Comparison of ENCODE assay signal across 7 cellular contexts in genomic region chr19:663682-664117, GRCh38. TPM values are rescaled to one million over a fixed set of nuclear protein-coding genes. Genes with fewer than 3 reads are reported as not detected.
DNase-seq lines count a peak whose midpoint lies in the region; ATAC-seq and TF ChIP-seq lines count a peak whose summit lies in the region.
"Had no signal": no experiment of that assay in that cellular context is flagged by ENCODE, and none has a peak within 500 bp of the region (broad histone marks: within the 10 kb centered on the region; RNA-seq: fewer than 3 reads in every experiment).

No MANE protein-coding gene starts in this region.

- H3K4me1 ChIP-seq in Caco-2, result peaks cover 33% of the 10 kb centered on the region

- H3K27ac Mint-ChIP-seq in Caco-2 (ENCODE audit: unreplicated experiment), result peak overlapping the region; percentile 52
- H3K27ac Mint-ChIP-seq in activated naive CD8-positive, alpha-beta T cell, result peak overlapping the region; percentile 84
- H3K27ac Mint-ChIP-seq in mesothelial cell of epicardium, result peak overlapping the region; percentile 92

- TF ChIP-seq CTCF in Caco-2 (IDR thresholded peaks at IDR 0.05; ENCODE audit: insufficient read depth in 1 of 2, low read depth in 1 of 2, low read length in 1 of 2, severe bottlenecking in 1 of 2, unreplicated experiment in 1 of 2), result no peak
- no peak for TF ChIP-seq CTCF in mesothelial cell of epicardium (IDR thresholded peaks at IDR 0.05; ENCODE audit: unreplicated experiment)

- CTCF ChIA-PET in Caco-2 (lab: Charles Lee), result interaction anchor here (0.6 to 1.3 kb wide), 2 partner anchors 17 to 71 kb away, joined by 4 to 8 read pairs; no protein-coding TSS in a partner anchor

- H3K4me3 ChIP-seq in Caco-2 (ENCODE audit: low read depth, low read length), result peak overlapping the region; percentile 96

- peaks cover 1% of the 10 kb centered on the region; the same call in 1 of the 2 replicates for H3K36me3 ChIP-seq in Caco-2 (ENCODE audit: control insufficient read depth, insufficient read depth, low read length)

- no peak for ATAC-seq in HG02610 (IDR thresholded peaks at IDR 0.05; ENCODE audit: unreplicated experiment)

- TSS peak; percentile 45 for BruUV-seq in Caco-2 (replicated peaks; lab: Mats Ljungman, UMichigan)

- H3K4me1 Mint-ChIP-seq in Caco-2 (ENCODE audit: low read depth, unreplicated experiment) (no peaks in the 10 kb centered on the region), mesothelial cell of epicardium (peaks cover 28% of the 10 kb centered on the region)
- H3K4me1 Mint-ChIP-seq in activated naive CD8-positive, alpha-beta T cell (ENCODE audit: low read depth), result peaks cover 24% of the 10 kb centered on the region

- POLR2A ChIA-PET in Caco-2 (lab: Charles Lee), result interaction anchor here (1.1 to 1.4 kb wide), 3 partner anchors 16 to 88 kb away, joined by 3 to 11 read pairs (median 5); partner anchors contain the start of gene MISP

- peak overlapping the region; percentile 80 for H3K4me3 Mint-ChIP-seq in Caco-2 (ENCODE audit: unreplicated experiment)
- H3K4me3 Mint-ChIP-seq in activated naive CD8-positive, alpha-beta T cell, result peak overlapping the region; percentile 86
- H3K4me3 Mint-ChIP-seq in mesothelial cell of epicardium, result peak overlapping the region; percentile 78

- DNase-seq in Caco-2 (no peak), mesothelial cell of epicardium (ENCODE audit: low spot score in 2 of 2, unreplicated experiment in 2 of 2) (no peak), NCI-H774 (lab: John Stamatoyannopoulos, UW) (no peak), SW 1271 (lab: John Stamatoyannopoulos, UW) (no peak)

- no peaks in the 10 kb centered on the region for H3K27me3 ChIP-seq in Caco-2 (replicated peaks; ENCODE audit: control insufficient read depth, insufficient read depth, low read length)

- no peaks in the 10 kb centered on the region for H3K27me3 Mint-ChIP-seq in Caco-2 (ENCODE audit: insufficient read depth, unreplicated experiment)
- no peaks in the 10 kb centered on the region for H3K27me3 Mint-ChIP-seq in activated naive CD8-positive, alpha-beta T cell
- no peaks in the 10 kb centered on the region for H3K27me3 Mint-ChIP-seq in mesothelial cell of epicardium (ENCODE audit: low read depth)

- no peaks in the 10 kb centered on the region for H3K9me3 Mint-ChIP-seq in Caco-2 (ENCODE audit: unreplicated experiment)
- no peaks in the 10 kb centered on the region for H3K9me3 Mint-ChIP-seq in activated naive CD8-positive, alpha-beta T cell (ENCODE audit: low read depth)
- H3K9me3 Mint-ChIP-seq in mesothelial cell of epicardium, result peaks cover 5% of the 10 kb centered on the region

- H3K36me3 Mint-ChIP-seq in Caco-2 (ENCODE audit: insufficient read depth, unreplicated experiment) (peaks cover 34% of the 10 kb centered on the region), mesothelial cell of epicardium (peaks cover 2% of the 10 kb centered on the region)
- H3K36me3 Mint-ChIP-seq in activated naive CD8-positive, alpha-beta T cell, result no peaks in the 10 kb centered on the region

- H3K9me3 ChIP-seq in Caco-2, result peaks cover 6% of the 10 kb centered on the region; the same call in 1 of the 2 replicates

- intact Hi-C loops in Caco-2 (cut with micrococcal nuclease; ENCODE audit: unreplicated experiment), result loop anchor here (2.0 to 5.0 kb wide), 2 partner anchors 17 to 89 kb away; partner anchors contain the start of gene MISP

RNA-seq across cellular contexts. Expression of gene RNF126, which starts 0.7 kb away (rescaled TPM):
- total RNA-seq in Caco-2 (2022) (74.6 and 77.9 TPM in 2 replicates), mesothelial cell of epicardium (41.6 to 47.3 TPM (median 47.1 TPM) in 3 replicates)

RNA-seq across cellular contexts. Expression of gene FSTL3, which starts 12.5 kb away (rescaled TPM):
- total RNA-seq in Caco-2 (2022), result 26.3 and 31.2 TPM in 2 replicates
- 64.1 to 65.5 TPM (median 64.6 TPM) in 3 replicates for total RNA-seq in mesothelial cell of epicardium

RNA-seq across cellular contexts. Expression of gene FGF22, which starts 24.0 kb away (rescaled TPM):
- 0.68 TPM in 1 of 2 replicates, not detected in the other for total RNA-seq in Caco-2 (2022)
- 0.25 to 0.38 TPM in 2 of 3 replicates, not detected in the other for total RNA-seq in mesothelial cell of epicardium
- total RNA-seq: dermis blood vessel endothelial cell had no signal

RNA-seq across cellular contexts. Expression of gene POLRMT, which starts 30.4 kb away (rescaled TPM):
- total RNA-seq in Caco-2 (2022) (93.3 and 95.8 TPM in 2 replicates), mesothelial cell of epicardium (49.5 to 56.4 TPM (median 56.4 TPM) in 3 replicates)

RNA-seq across cellular contexts. Expression of gene PRSS57, which starts 31.6 kb away (rescaled TPM):
- total RNA-seq in Caco-2 (2022), result not detected in 2 replicates
- not detected in 3 replicates for total RNA-seq in mesothelial cell of epicardium
- total RNA-seq: dermis blood vessel endothelial cell had no signal
